In genomic region chr3:122697952-122698625, GRCh38 we compare ENCODE assay signal across 11 cellular contexts. TPM values are rescaled to one million over a fixed set of nuclear protein-coding genes. Genes with fewer than 3 reads are reported as not detected.
DNase-seq lines count a peak whose midpoint lies in the region; ATAC-seq and TF ChIP-seq lines count a peak whose summit lies in the region.
"Had no signal": no experiment of that assay in that cellular context is flagged by ENCODE, and none has a peak within 500 bp of the region (broad histone marks: within the 10 kb centered on the region; RNA-seq: fewer than 3 reads in every experiment).

No MANE protein-coding gene starts in this region.

- peak; percentile 49 for DNase-seq in GM13976 (ENCODE audit: low spot score)
- DNase-seq in effector memory CD8-positive, alpha-beta T cell = no peak
- no peak for DNase-seq in effector memory CD4-positive, alpha-beta T cell
- no peak for DNase-seq in HuH-7.5 (ENCODE audit: low spot score)
- no peak for DNase-seq in Calu3
- no peak for DNase-seq in left colon
- DNase-seq: DMS 273 treated with DMSO at 0.1 percent for 48 hours, NCI-H510A had no signal

- H3K9me3 ChIP-seq in effector memory CD4-positive, alpha-beta T cell (ENCODE audit: control insufficient read depth, low read length) = no peaks in the 10 kb centered on the region

- H3K4me1 Mint-ChIP-seq in effector memory CD8-positive, alpha-beta T cell (ENCODE audit: low read depth in 2 of 2) = peaks cover 15 to 22% of the 10 kb centered on the region in 2 donors
- H3K4me1 Mint-ChIP-seq in Calu3 (ENCODE audit: low read depth, unreplicated experiment) = no peaks in the 10 kb centered on the region

- no TSS peak for BruUV-seq in Calu3 (replicated peaks; lab: Mats Ljungman, UMichigan)

- TF ChIP-seq CTCF in GM13976 (IDR thresholded peaks at IDR 0.05; ENCODE audit: borderline replicate concordance, control extremely low read depth, extremely low read depth, insufficient read depth, missing control alignments) (no peak), Calu3 (IDR thresholded peaks at IDR 0.05; ENCODE audit: unreplicated experiment) (no peak)

- H3K27me3 ChIP-seq in effector memory CD4-positive, alpha-beta T cell (replicated peaks; ENCODE audit: control insufficient read depth, insufficient read depth, low read length, poor library complexity, severe bottlenecking) = no peaks in the 10 kb centered on the region

- H3K4me1 ChIP-seq in effector memory CD4-positive, alpha-beta T cell (ENCODE audit: control insufficient read depth, insufficient read depth, low read length, poor library complexity, severe bottlenecking) = no peaks in the 10 kb centered on the region

- peaks cover 86% of the 10 kb centered on the region for H3K36me3 ChIP-seq in effector memory CD4-positive, alpha-beta T cell (ENCODE audit: control insufficient read depth, insufficient read depth, low read length)

- H3K36me3 Mint-ChIP-seq in effector memory CD8-positive, alpha-beta T cell (ENCODE audit: insufficient read depth) = peaks cover 63% of the 10 kb centered on the region
- H3K36me3 Mint-ChIP-seq in Calu3 (ENCODE audit: insufficient read depth, unreplicated experiment) = peaks cover 13% of the 10 kb centered on the region

- CTCF ChIA-PET in Calu3 (lab: Charles Lee) = no interaction called here

- no peaks in the 10 kb centered on the region for H3K27me3 Mint-ChIP-seq in effector memory CD8-positive, alpha-beta T cell
- H3K27me3 Mint-ChIP-seq in Calu3 (ENCODE audit: unreplicated experiment) = no peaks in the 10 kb centered on the region

- ATAC-seq in GM19468 (IDR thresholded peaks at IDR 0.05; ENCODE audit: extremely low read depth, unreplicated experiment) (peak; percentile 29), HG03135 (IDR thresholded peaks at IDR 0.05; ENCODE audit: unreplicated experiment) (peak; percentile 69), left colon (no peak)
- ATAC-seq in effector memory CD8-positive, alpha-beta T cell (replicated peaks) = peak; percentile 60

- no peak overlapping the region for H3K27ac ChIP-seq in effector memory CD4-positive, alpha-beta T cell (ENCODE audit: insufficient read depth, low read length, poor library complexity, severe bottlenecking)
- H3K27ac ChIP-seq: VCaP had no signal

- intact Hi-C loops in Calu3 (cut with micrococcal nuclease; ENCODE audit: unreplicated experiment) = no loop called here
- intact Hi-C loops in left colon (cut with DNase I, micrococcal nuclease) = no loop called here

- peak overlapping the region; percentile 28 to 31 for H3K27ac Mint-ChIP-seq in effector memory CD8-positive, alpha-beta T cell
- H3K27ac Mint-ChIP-seq in Calu3 (ENCODE audit: unreplicated experiment) = no peak overlapping the region

- no peak overlapping the region for H3K4me3 ChIP-seq in effector memory CD4-positive, alpha-beta T cell (ENCODE audit: insufficient read depth, low read depth, low read length, poor library complexity, severe bottlenecking)

- in situ Hi-C loops in GM13976 (cut with MboI; ENCODE audit: low sequenced_read_pairs, unreplicated experiment) = no loop called here

- H3K9me3 Mint-ChIP-seq in effector memory CD8-positive, alpha-beta T cell = no peaks in the 10 kb centered on the region
- H3K9me3 Mint-ChIP-seq in Calu3 (ENCODE audit: low read depth, unreplicated experiment) = no peaks in the 10 kb centered on the region

- H3K4me3 Mint-ChIP-seq in effector memory CD8-positive, alpha-beta T cell = no peak overlapping the region
- H3K4me3 Mint-ChIP-seq in Calu3 (ENCODE audit: low read depth, unreplicated experiment) = no peak overlapping the region

RNA-seq across cellular contexts. Expression of gene PARP14, which starts 17.4 kb away (rescaled TPM):
- total RNA-seq in Calu3 (2022) (95.5 and 168 TPM in 2 replicates), left colon (10 to 100 TPM; 30.3 to 49.7 TPM)
